ENCODE assay signal across 9 cellular contexts in the genomic region with DNA sequence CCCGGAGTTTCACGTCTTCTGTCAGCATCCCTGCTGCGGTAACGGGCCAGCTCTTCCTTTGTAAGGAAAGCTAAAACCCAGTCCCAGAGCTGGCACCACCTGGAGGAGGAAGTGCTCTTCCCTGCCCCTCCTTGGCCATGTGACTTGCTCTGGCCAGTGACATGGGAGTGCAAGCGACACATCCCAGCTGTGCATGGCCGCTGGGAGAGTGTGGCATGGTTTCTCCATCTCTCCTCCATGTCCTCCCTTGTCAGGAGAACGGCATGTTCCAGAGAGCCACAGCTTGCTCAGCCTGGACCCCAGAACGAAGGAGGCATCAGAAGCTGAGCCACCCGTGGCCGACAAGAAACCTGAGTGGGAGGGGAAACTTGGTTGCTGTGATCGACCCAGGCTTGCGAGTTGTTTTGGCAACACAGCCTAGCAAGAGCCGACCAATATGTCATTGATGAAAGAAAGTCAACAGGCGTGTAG. TPM values are rescaled to one million over a fixed set of nuclear protein-coding genes. Genes with fewer than 3 reads are reported as not detected.
DNase-seq lines count a peak whose midpoint lies in the region; ATAC-seq, FAIRE-seq and TF ChIP-seq lines count a peak whose summit lies in the region.
"Had no signal": no experiment of that assay in that cellular context is flagged by ENCODE, and none has a peak within 500 bp of the region (broad histone marks: within the 10 kb centered on the region; RNA-seq: fewer than 3 reads in every experiment).

No MANE protein-coding gene starts in this region.

- POLR2A ChIA-PET in T-cell (lab: Charles Lee): interaction anchor here (0.6 to 2.3 kb wide), 3 partner anchors 12 to 181 kb away, joined by 3 to 7 read pairs (median 4); no protein-coding TSS in a partner anchor

- peaks cover 50% of the 10 kb centered on the region for H3K4me1 Mint-ChIP-seq in activated CD8-positive, alpha-beta memory T cell treated with anti-CD3 and anti-CD28 coated beads, Interleukin-2, amount 10 ng/mL, durations not matched to agents 7 days and 5 days
- peaks cover 57 to 62% (median 59%) of the 10 kb centered on the region in 3 donors for H3K4me1 Mint-ChIP-seq in T-cell
- H3K4me1 Mint-ChIP-seq in stimulated activated naive CD8-positive, alpha-beta T cell treated with anti-CD3 and anti-CD28 coated beads, Interleukin-15, Interleukin-2, amounts not matched to agents 100 ng/mL and 50 ng/mL, for 24 hours (ENCODE audit: low read depth): peaks cover 63% of the 10 kb centered on the region

- DNase-seq in activated CD8-positive, alpha-beta memory T cell treated with anti-CD3 and anti-CD28 coated beads, Interleukin-2, amount 10 ng/mL, durations not matched to agents 7 days and 5 days: no peak
- no peak for DNase-seq in activated CD8-positive, alpha-beta memory T cell treated with anti-CD3 and anti-CD28 coated beads, Interleukin-2, amount 50 U/mL, for 48 hours
- peak in 32 of 34 experiments; percentile 29 to 69 (median 52) for DNase-seq in T-cell
- no peak for DNase-seq in epithelial cell of proximal tubule (ENCODE audit: low read depth)
- DNase-seq in RCC 7860 (ENCODE audit: low spot score): no peak
- DNase-seq in NAMALWA (ENCODE audit: low spot score): no peak

- H3K27me3 Mint-ChIP-seq in activated CD8-positive, alpha-beta memory T cell treated with anti-CD3 and anti-CD28 coated beads, Interleukin-2, amount 10 ng/mL, durations not matched to agents 7 days and 5 days: no peaks in the 10 kb centered on the region
- H3K27me3 Mint-ChIP-seq in T-cell: no peaks in the 10 kb centered on the region
- no peaks in the 10 kb centered on the region for H3K27me3 Mint-ChIP-seq in stimulated activated naive CD8-positive, alpha-beta T cell treated with anti-CD3 and anti-CD28 coated beads, Interleukin-15, Interleukin-2, amounts not matched to agents 100 ng/mL and 50 ng/mL, for 24 hours

- no peak for FAIRE-seq in RCC 7860 (lab: Jason Lieb, UNC)
- FAIRE-seq: TTC549 had no signal

- peaks cover 1% of the 10 kb centered on the region for H3K36me3 Mint-ChIP-seq in activated CD8-positive, alpha-beta memory T cell treated with anti-CD3 and anti-CD28 coated beads, Interleukin-2, amount 10 ng/mL, durations not matched to agents 7 days and 5 days
- peaks cover 1% of the 10 kb centered on the region for H3K36me3 Mint-ChIP-seq in T-cell
- H3K36me3 Mint-ChIP-seq in stimulated activated naive CD8-positive, alpha-beta T cell treated with anti-CD3 and anti-CD28 coated beads, Interleukin-15, Interleukin-2, amounts not matched to agents 100 ng/mL and 50 ng/mL, for 24 hours (ENCODE audit: low read depth): no peaks in the 10 kb centered on the region

- H3K27ac Mint-ChIP-seq in activated CD8-positive, alpha-beta memory T cell treated with anti-CD3 and anti-CD28 coated beads, Interleukin-2, amount 10 ng/mL, durations not matched to agents 7 days and 5 days: peak overlapping the region; percentile 93
- peak overlapping the region; percentile 93 to 96 for H3K27ac Mint-ChIP-seq in T-cell
- H3K27ac Mint-ChIP-seq in stimulated activated naive CD8-positive, alpha-beta T cell treated with anti-CD3 and anti-CD28 coated beads, Interleukin-15, Interleukin-2, amounts not matched to agents 100 ng/mL and 50 ng/mL, for 24 hours: peak overlapping the region; percentile 83

- ATAC-seq in activated CD8-positive, alpha-beta memory T cell treated with anti-CD3 and anti-CD28 coated beads, Interleukin-2, amount 10 ng/mL, durations not matched to agents 7 days and 5 days: no peak
- ATAC-seq in T-cell (replicated peaks in 1 of 4) (peak in 1 of 4 experiments; percentile 30), GM18511 (IDR thresholded peaks at IDR 0.05; ENCODE audit: unreplicated experiment) (no peak)

- CTCF ChIA-PET in activated CD8-positive, alpha-beta memory T cell treated with anti-CD3 and anti-CD28 coated beads, Interleukin-2, amount 10 ng/mL, durations not matched to agents 7 days and 5 days (lab: Charles Lee): interaction anchor here (1.6 to 6.3 kb wide), 8 partner anchors 10 to 171 kb away, joined by 5 to 68 read pairs (median 16); partner anchors contain the start of genes PANK4 and TNFRSF14
- CTCF ChIA-PET in T-cell (lab: Charles Lee): interaction anchor here in 1 of 2 donors (2.1 to 2.5 kb wide), 2 partner anchors 28 to 58 kb away, joined by 9 to 11 read pairs; partner anchors contain the start of genes PANK4 and TNFRSF14

- no peaks in the 10 kb centered on the region for H3K9me3 Mint-ChIP-seq in activated CD8-positive, alpha-beta memory T cell treated with anti-CD3 and anti-CD28 coated beads, Interleukin-2, amount 10 ng/mL, durations not matched to agents 7 days and 5 days (ENCODE audit: low read depth)
- H3K9me3 Mint-ChIP-seq in T-cell: no peaks in the 10 kb centered on the region
- H3K9me3 Mint-ChIP-seq in stimulated activated naive CD8-positive, alpha-beta T cell treated with anti-CD3 and anti-CD28 coated beads, Interleukin-15, Interleukin-2, amounts not matched to agents 100 ng/mL and 50 ng/mL, for 24 hours: no peaks in the 10 kb centered on the region

- peak overlapping the region; percentile 82 for H3K4me3 Mint-ChIP-seq in activated CD8-positive, alpha-beta memory T cell treated with anti-CD3 and anti-CD28 coated beads, Interleukin-2, amount 10 ng/mL, durations not matched to agents 7 days and 5 days
- H3K4me3 Mint-ChIP-seq in T-cell: peak overlapping the region; percentile 64 to 89 (median 83)
- H3K4me3 Mint-ChIP-seq in stimulated activated naive CD8-positive, alpha-beta T cell treated with anti-CD3 and anti-CD28 coated beads, Interleukin-15, Interleukin-2, amounts not matched to agents 100 ng/mL and 50 ng/mL, for 24 hours: peak overlapping the region; percentile 87

- H3K4me3 ChIP-seq in epithelial cell of proximal tubule (ENCODE audit: low read depth, low read length): peak overlapping the region; percentile 19

- TF ChIP-seq CTCF in epithelial cell of proximal tubule (conservative IDR thresholded peaks at IDR 0.05; ENCODE audit: low read depth, low read length): no peak

RNA-seq across cellular contexts. Expression of gene PRXL2B, which starts 2.7 kb away (rescaled TPM):
- 10 to 100 TPM; 22.4 to 26.2 TPM for total RNA-seq in activated CD8-positive, alpha-beta memory T cell treated with anti-CD3 and anti-CD28 coated beads, Interleukin-2, amount 10 ng/mL, durations not matched to agents 7 days and 5 days
- total RNA-seq in T-cell (10 to 100 TPM; 17.3 to 37.6 (median 35.3) TPM), epithelial cell of proximal tubule (35.4 and 72.2 TPM in 2 replicates)

RNA-seq across cellular contexts. Expression of gene TNFRSF14, which starts 27.7 kb away (rescaled TPM):
- 100 to 1,000 TPM; 106 to 111 TPM for total RNA-seq in activated CD8-positive, alpha-beta memory T cell treated with anti-CD3 and anti-CD28 coated beads, Interleukin-2, amount 10 ng/mL, durations not matched to agents 7 days and 5 days
- total RNA-seq in T-cell: 100 to 1,000 TPM; 163 to 214 (median 211) TPM
- 2.7 and 5.8 TPM in 2 replicates for total RNA-seq in epithelial cell of proximal tubule

RNA-seq across cellular contexts. Expression of gene MMEL1, which starts 48.9 kb away (rescaled TPM):
- total RNA-seq in activated CD8-positive, alpha-beta memory T cell treated with anti-CD3 and anti-CD28 coated beads, Interleukin-2, amount 10 ng/mL, durations not matched to agents 7 days and 5 days: under 1 TPM in 1 of 2 experiments, not detected in 1; 0.58 TPM
- total RNA-seq in T-cell (1 to 10 TPM in 3 of 5 donors, under 1 TPM in 2; 0.72 to 3.3 (median 1.0) TPM), epithelial cell of proximal tubule (not detected in 2 replicates)

RNA-seq across cellular contexts. Expression of gene HES5, which starts 53.8 kb away (rescaled TPM):
- not detected for total RNA-seq in activated CD8-positive, alpha-beta memory T cell treated with anti-CD3 and anti-CD28 coated beads, Interleukin-2, amount 10 ng/mL, durations not matched to agents 7 days and 5 days
- total RNA-seq in T-cell: not detected
- 0.14 TPM in 1 of 2 replicates, not detected in the other for total RNA-seq in epithelial cell of proximal tubule

RNA-seq across cellular contexts. Expression of gene PANK4, which starts 57.5 kb away (rescaled TPM):
- 10 to 100 TPM; 72.2 to 91.2 TPM for total RNA-seq in activated CD8-positive, alpha-beta memory T cell treated with anti-CD3 and anti-CD28 coated beads, Interleukin-2, amount 10 ng/mL, durations not matched to agents 7 days and 5 days
- 100 to 1,000 TPM in 3 of 5 donors, 10 to 100 TPM in 2; 51.0 to 128 (median 119) TPM for total RNA-seq in T-cell
- 29.8 and 36.0 TPM in 2 replicates for total RNA-seq in epithelial cell of proximal tubule

Comparison
In these comparisons a context has a peak if more than half of its experiments do, and no peak if none do; other contexts are left out.
1. DNase-seq: peak in T-cell (32 of 34); none in activated CD8-positive, alpha-beta memory T cell treated with anti-CD3 and anti-CD28 coated beads, Interleukin-2, amount 10 ng/mL, durations not matched to agents 7 days and 5 days (single experiment), activated CD8-positive, alpha-beta memory T cell treated with anti-CD3 and anti-CD28 coated beads, Interleukin-2, amount 50 U/mL, for 48 hours (single experiment), epithelial cell of proximal tubule (single experiment), RCC 7860 (single experiment) and NAMALWA (single experiment).
2. RNA of gene TNFRSF14, which starts 27.7 kb away (total RNA-seq): 163 to 214 TPM in T-cell and 106 to 111 TPM in activated CD8-positive, alpha-beta memory T cell treated with anti-CD3 and anti-CD28 coated beads, Interleukin-2, amount 10 ng/mL, durations not matched to agents 7 days and 5 days; 2.7 to 5.8 TPM in epithelial cell of proximal tubule; every median in the first group is over 10 times any median in the second.
3. Peak in every context shown above with its lines, with median percentiles within 50 percentile points of each other: H3K27ac Mint-ChIP-seq and H3K4me3 Mint-ChIP-seq.